8 cellular contexts compared by ENCODE assay signal in genomic region chr15:30661154-30661553, GRCh38. TPM values are rescaled to one million over a fixed set of nuclear protein-coding genes. Genes with fewer than 3 reads are reported as not detected.
DNase-seq lines count a peak whose midpoint lies in the region; ATAC-seq, FAIRE-seq and TF ChIP-seq lines count a peak whose summit lies in the region.
"Not testable (repeated sequence)": the region's sequence is repeated elsewhere in the genome, so short reads cannot be mapped to it uniquely, and the experiment has no call there.

No MANE protein-coding gene starts in this region.

- TF ChIP-seq CTCF in AG09319 (IDR thresholded peaks at IDR 0.05; ENCODE audit: low read depth, low read length) (peak; percentile 38), MM.1S (IDR thresholded peaks at IDR 0.05; ENCODE audit: low read length) (peak; percentile 37; the same call in 1 of the 2 replicates), MCF 10A (IDR thresholded peaks at IDR 0.05; ENCODE audit: unreplicated experiment) (peak; percentile 55), retinal pigment epithelial cell (conservative IDR thresholded peaks at IDR 0.05; ENCODE audit: low read depth, low read length) (peak; percentile 43)
- TF ChIP-seq CTCF in HepG2 (CRISPR knock-in tag; IDR thresholded peaks at IDR 0.05) = not testable (repeated sequence)

- H3K4me3 Mint-ChIP-seq in MCF 10A (ENCODE audit: unreplicated experiment) = not testable (repeated sequence)

- H3K9me2 ChIP-seq in MM.1S (replicated peaks; ENCODE audit: insufficient read depth, low read length) = not testable (repeated sequence)

- not testable (repeated sequence) for TF ChIP-seq POLR2A in HepG2 (IDR thresholded peaks at IDR 0.05; ENCODE audit: insufficient read depth in 1 of 2, low read depth in 2 of 2, low read length in 2 of 2)

- in situ Hi-C loops in HepG2 (cut with HindIII; ENCODE audit: extremely low pct_ligation_motif_present, low pct_unique_long_range_greater_than_20kb) = not testable (repeated sequence)

- FAIRE-seq in HepG2 (lab: Jason Lieb, UNC) = not testable (repeated sequence)

- H3K27me3 ChIP-seq in MM.1S (replicated peaks; ENCODE audit: insufficient read depth, low read length); HepG2 (ENCODE audit: control insufficient read depth in 1 of 2, insufficient read depth in 2 of 2, low read length in 2 of 2): not testable (repeated sequence)

- H3K4me1 ChIP-seq in MM.1S (ENCODE audit: low read length); HepG2 (ENCODE audit: insufficient read depth, low read length): not testable (repeated sequence)

- DNase-seq in AG09319 (ENCODE audit: extremely low read depth, low read depth); MM.1S; HepG2 (ENCODE audit: low spot score); retinal pigment epithelial cell (ENCODE audit: low read depth): not testable (repeated sequence)
- DNase-seq in GM03348 (ENCODE audit: low spot score) (peak; percentile 16), RPMI7951 (ENCODE audit: low read depth) (peak; percentile 17), MCF 10A (ENCODE audit: unreplicated experiment) (peak; percentile 21), fibroblast of peridontal ligament (ENCODE audit: extremely low read depth) (peak; percentile 50)

- POLR2A ChIA-PET in MCF 10A (lab: Yijun Ruan, JAX); HepG2 (lab: Yijun Ruan, JAX): not testable (repeated sequence)

- TF ChIP-seq EP300 in HepG2 (IDR thresholded peaks at IDR 0.05; ENCODE audit: low read depth in 2 of 2, low read length in 2 of 2); HepG2 (CRISPR knock-in tag; IDR thresholded peaks at IDR 0.05; ENCODE audit: borderline replicate concordance): not testable (repeated sequence)

- H3K36me3 Mint-ChIP-seq in MCF 10A (ENCODE audit: insufficient read depth, unreplicated experiment) = not testable (repeated sequence)

- H3K79me2 ChIP-seq in MM.1S (ENCODE audit: low read length) = peaks cover 21% of the 10 kb centered on the region; the same call in 1 of the 2 replicates
- not testable (repeated sequence) for H3K79me2 ChIP-seq in HepG2 (ENCODE audit: insufficient read depth, low read length)

- not testable (repeated sequence) for H3K27ac ChIP-seq in MM.1S (ENCODE audit: low read length); HepG2 (ENCODE audit: extremely low read length, insufficient read depth, low read length)

- CTCF ChIA-PET in MCF 10A (lab: Yijun Ruan, JAX) = interaction anchor here (0.6 to 1.6 kb wide), 9 partner anchors 8 to 829 kb away, joined by 3 to 10 read pairs (median 3); no protein-coding TSS in a partner anchor
- CTCF ChIA-PET in HepG2 (lab: Yijun Ruan, JAX; ENCODE audit: low intra/inter-chr PET ratio, low total read pairs) = not testable (repeated sequence)

- H3K36me3 ChIP-seq in MM.1S (replicated peaks; ENCODE audit: insufficient read depth, low read length) = not testable (repeated sequence)
- peaks cover 0 to 17% of the 10 kb centered on the region in 2 experiments; a peak in 2 of 5 replicates for H3K36me3 ChIP-seq in HepG2 (replicated peaks in 1 of 2; ENCODE audit: control insufficient read depth in 1 of 2, insufficient read depth in 2 of 2, low read length in 2 of 2)

- TF ChIP-seq RAD21 in HepG2 (CRISPR knock-in tag; IDR thresholded peaks at IDR 0.05) = not testable (repeated sequence)

- not testable (repeated sequence) for H3K9me3 Mint-ChIP-seq in MCF 10A (ENCODE audit: unreplicated experiment)

- intact Hi-C loops in MCF 10A (cut with micrococcal nuclease) = loop anchor here (5.0 to 10.0 kb wide), 2 partner anchors 466 to 834 kb away; no protein-coding TSS in a partner anchor
- intact Hi-C loops in HepG2 (cut with micrococcal nuclease; ENCODE audit: unreplicated experiment) = not testable (repeated sequence)

- H3K4me1 Mint-ChIP-seq in MCF 10A (ENCODE audit: insufficient read depth, unreplicated experiment) = not testable (repeated sequence)

- not testable (repeated sequence) for H3K4me3 ChIP-seq in MM.1S (ENCODE audit: low read length); HepG2 (replicated peaks in 1 of 3; ENCODE audit: insufficient read depth in 1 of 3, low read depth in 2 of 3, low read length in 3 of 3); retinal pigment epithelial cell (ENCODE audit: low read length)

- not testable (repeated sequence) for H3K27me3 Mint-ChIP-seq in MCF 10A (ENCODE audit: insufficient read depth, unreplicated experiment)

- BruUV-seq in MCF 10A (replicated peaks; lab: Mats Ljungman, UMichigan); HepG2 (replicated peaks; lab: Mats Ljungman, UMichigan): not testable (repeated sequence)

- not testable (repeated sequence) for H3K27ac Mint-ChIP-seq in MCF 10A (ENCODE audit: low read depth, unreplicated experiment)

- H3K9ac ChIP-seq in MM.1S (ENCODE audit: low read length); HepG2 (ENCODE audit: insufficient read depth, low read depth, low read length): not testable (repeated sequence)

- not testable (repeated sequence) for H2AFZ ChIP-seq in MM.1S (ENCODE audit: low read length); HepG2 (ENCODE audit: low read length)

- not testable (repeated sequence) for H4K20me1 ChIP-seq in MM.1S (ENCODE audit: insufficient read depth, low read length); HepG2 (ENCODE audit: insufficient read depth, low read length)

- not testable (repeated sequence) for ATAC-seq in HepG2

- not testable (repeated sequence) for H3K4me2 ChIP-seq in MM.1S (ENCODE audit: low read depth, low read length); HepG2 (ENCODE audit: low read depth, low read length)

- not testable (repeated sequence) for H3F3A ChIP-seq in MM.1S (ENCODE audit: insufficient read depth, low read length)

- H3K9me3 ChIP-seq in MM.1S (replicated peaks; ENCODE audit: insufficient read depth, low read length); HepG2 (ENCODE audit: low read length): not testable (repeated sequence)

- WGBS in HepG2 (ENCODE audit: low lambda C conversion rate) = 56% methylated on average over 1 of the region's 1 CpG

TF ChIP-seq in HepG2, 621 proteins besides CTCF, POLR2A, EP300 and RAD21:
- peak; percentile 25; the same call in 1 of the 2 replicates for TF ChIP-seq STAG1 (CRISPR knock-in tag; IDR thresholded peaks at IDR 0.05)
TF ChIP-seq in HepG2: peak in this region for 1; not testable (repeated sequence) for 620.

RNA-seq across cellular contexts. Expression of gene GOLGA8H, which starts 57.3 kb away (rescaled TPM):
- not detected in 2 replicates for total RNA-seq in RPMI7951 (2014; rRNA removed; shearing (Covaris generic))
- 0.70 and 0.71 TPM in 2 replicates for total RNA-seq in MCF 10A (2022)
- total RNA-seq in HepG2 (2016; rRNA removed; fragmentation: Illumina TruSeq; extraction: Trizol) = 0.21 and 0.49 TPM in 2 replicates
- total RNA-seq in HepG2 (2016; cell fraction: cytosol; rRNA removed; fragmentation: Illumina TruSeq; extraction: Trizol; ENCODE audit: low read depth) = not detected in 2 replicates
- 0.48 TPM in 1 of 2 replicates, not detected in the other for total RNA-seq in HepG2 (2016; cell fraction: insoluble cytoplasmic fraction; rRNA removed; fragmentation: Illumina TruSeq; extraction: Trizol)
- total RNA-seq in HepG2 (2016; cell fraction: membrane; rRNA removed; fragmentation: Illumina TruSeq; extraction: Trizol) = 0.14 TPM in 1 of 2 replicates, not detected in the other
- total RNA-seq in HepG2 (2016; cell fraction: nucleus; rRNA removed; fragmentation: Illumina TruSeq; extraction: Trizol) = 0.34 and 0.38 TPM in 2 replicates
- 0.16 and 0.24 TPM in 2 replicates for polyA plus RNA-seq in HepG2 (2011; rRNA removed)
- polyA plus RNA-seq in HepG2 (2011; cell fraction: cytosol; rRNA removed) = 0.13 TPM in 1 of 2 replicates, not detected in the other
- polyA plus RNA-seq in HepG2 (2011; cell fraction: nucleus; rRNA removed) = 0.84 and 1.0 TPM in 2 replicates
- 0.15 and 0.19 TPM in 2 replicates for polyA plus RNA-seq in HepG2 (2012)
- not detected in 2 replicates for polyA plus RNA-seq in HepG2 (2016; cell fraction: cytosol; fragmentation: Illumina TruSeq; extraction: Trizol; ENCODE audit: low read depth)
- not detected in 2 replicates for polyA plus RNA-seq in HepG2 (2016; cell fraction: insoluble cytoplasmic fraction; fragmentation: Illumina TruSeq; extraction: Trizol; ENCODE audit: low read depth)
- polyA plus RNA-seq in HepG2 (2016; cell fraction: membrane; fragmentation: Illumina TruSeq; extraction: Trizol; ENCODE audit: low read depth) = 0.13 TPM in 1 of 2 replicates, not detected in the other
- polyA plus RNA-seq in HepG2 (2016; cell fraction: nucleus; fragmentation: Illumina TruSeq; extraction: Trizol; ENCODE audit: insufficient read depth, low read depth) = 0.57 and 1.7 TPM in 2 replicates
- not detected in 2 replicates for polyA minus RNA-seq in HepG2 (2011; rRNA and poly(A)+ RNA removed; ENCODE audit: low replicate concordance)
- polyA minus RNA-seq in HepG2 (2011; cell fraction: cytosol; rRNA and poly(A)+ RNA removed) = not detected in 2 replicates
- polyA minus RNA-seq in HepG2 (2011; cell fraction: nucleus; rRNA and poly(A)+ RNA removed) = 0.25 and 0.39 TPM in 2 replicates
